ENCODE assay signal across 9 cellular contexts in genomic region chr17:2094891-2095535, GRCh38. TPM values are rescaled to one million over a fixed set of nuclear protein-coding genes. Genes with fewer than 3 reads are reported as not detected.
A peak's percentile ranks its signal among the peaks of the same experiment; 100 is the strongest.
DNase-seq lines count a peak whose midpoint lies in the region; ATAC-seq, FAIRE-seq and TF ChIP-seq lines count a peak whose summit lies in the region.
"Had no signal": no experiment of that assay in that cellular context is flagged by ENCODE, and none has a peak within 500 bp of the region (broad histone marks: within the 10 kb centered on the region; RNA-seq: fewer than 3 reads in every experiment).

No MANE protein-coding gene starts in this region.

- in situ Hi-C loops in KBM-7 (cut with MboI; ENCODE audit: low pct_unique_long_range_greater_than_20kb, low sequenced_read_pairs), result no loop called here

- no peaks in the 10 kb centered on the region for H3K9me3 ChIP-seq in liver (ENCODE audit: control insufficient read depth in 4 of 4, low read length in 3 of 4)
- no peaks in the 10 kb centered on the region for H3K9me3 ChIP-seq in naive thymus-derived CD4-positive, alpha-beta T cell (ENCODE audit: control insufficient read depth in 2 of 3, low read length in 3 of 3)

- no peak for FAIRE-seq in urothelium cell line (lab: Jason Lieb, UNC)
- FAIRE-seq: GM18507 had no signal

- 36% methylated on average over 12 of the region's 12 CpGs for WGBS in liver

- H3K9me3 Mint-ChIP-seq in naive thymus-derived CD4-positive, alpha-beta T cell, result no peaks in the 10 kb centered on the region

- no peaks in the 10 kb centered on the region for H3K36me3 ChIP-seq in liver (ENCODE audit: control insufficient read depth in 4 of 4, insufficient read depth in 3 of 4, low read depth in 1 of 4, low read length in 3 of 4)
- peaks cover 0 to 6% (median 0%) of the 10 kb centered on the region in 3 experiments for H3K36me3 ChIP-seq in naive thymus-derived CD4-positive, alpha-beta T cell (ENCODE audit: control insufficient read depth in 2 of 3, insufficient read depth in 3 of 3, low read length in 3 of 3)

- H3K27ac Mint-ChIP-seq in naive thymus-derived CD4-positive, alpha-beta T cell, result peak overlapping the region in 1 of 9 donors; percentile 22

- CTCF ChIA-PET in naive thymus-derived CD4-positive, alpha-beta T cell (lab: Charles Lee), result interaction anchor here (0.6 kb wide), 1 partner anchor 223 kb away, joined by 5 read pairs; no protein-coding TSS in a partner anchor

- H3K27ac ChIP-seq in liver (ENCODE audit: low read depth in 1 of 2, low read length in 2 of 2), result peak overlapping the region; percentile 22 to 71
- no peak overlapping the region for H3K27ac ChIP-seq in naive thymus-derived CD4-positive, alpha-beta T cell (ENCODE audit: low read depth, low read length)

- POLR2A ChIA-PET in naive thymus-derived CD4-positive, alpha-beta T cell (lab: Charles Lee), result interaction anchor here (0.7 kb wide), 1 partner anchor 9 kb away, joined by 3 read pairs; no protein-coding TSS in a partner anchor

- peak; percentile 81 for TF ChIP-seq CTCF in cardiac fibroblast (IDR thresholded peaks at IDR 0.05; ENCODE audit: low read depth, low read length)
- TF ChIP-seq CTCF in liver (IDR thresholded peaks at IDR 0.05; ENCODE audit: low read depth, low read length, missing input control), result peak; percentile 91

- H3K4me1 ChIP-seq in liver (ENCODE audit: control insufficient read depth in 4 of 4, insufficient read depth in 4 of 4, low read length in 3 of 4), result peaks cover 2 to 12% (median 10%) of the 10 kb centered on the region in 4 donors
- H3K4me1 ChIP-seq in naive thymus-derived CD4-positive, alpha-beta T cell (ENCODE audit: control insufficient read depth in 2 of 2, insufficient read depth in 2 of 2, low read length in 2 of 2), result peaks cover 6 to 8% of the 10 kb centered on the region in 2 donors

- H3K27me3 ChIP-seq in liver (ENCODE audit: control insufficient read depth in 4 of 4, insufficient read depth in 4 of 4, low read length in 3 of 4), result no peaks in the 10 kb centered on the region
- H3K27me3 ChIP-seq in naive thymus-derived CD4-positive, alpha-beta T cell (ENCODE audit: control insufficient read depth in 2 of 2, insufficient read depth in 2 of 2, low read length in 2 of 2), result no peaks in the 10 kb centered on the region

- intact Hi-C loops in naive thymus-derived CD4-positive, alpha-beta T cell (cut with micrococcal nuclease), result no loop called here

- peaks cover 11 to 57% (median 29%) of the 10 kb centered on the region in 7 donors for H3K4me1 Mint-ChIP-seq in naive thymus-derived CD4-positive, alpha-beta T cell

- no peak overlapping the region for H3K4me3 Mint-ChIP-seq in naive thymus-derived CD4-positive, alpha-beta T cell

- TF ChIP-seq RAD21 in liver (IDR thresholded peaks at IDR 0.05), result peak; percentile 98

- H3K9ac ChIP-seq in liver (ENCODE audit: low read depth in 1 of 2, low read length in 2 of 2), result no peak overlapping the region

- H3K36me3 Mint-ChIP-seq in naive thymus-derived CD4-positive, alpha-beta T cell, result peaks cover 4 to 22% (median 9%) of the 10 kb centered on the region in 5 donors

- H3K27me3 Mint-ChIP-seq in naive thymus-derived CD4-positive, alpha-beta T cell, result no peaks in the 10 kb centered on the region

- ATAC-seq in naive thymus-derived CD4-positive, alpha-beta T cell, result no peak

- H3K4me3 ChIP-seq in cardiac fibroblast (replicated peaks in 1 of 2; ENCODE audit: low read depth in 2 of 2, low read length in 2 of 2) (no peak overlapping the region), liver (ENCODE audit: low read depth in 1 of 3, low read length in 3 of 3) (no peak overlapping the region)
- H3K4me3 ChIP-seq in naive thymus-derived CD4-positive, alpha-beta T cell (ENCODE audit: low read length), result no peak overlapping the region

- peak; percentile 54 for DNase-seq in AG08396 (ENCODE audit: low spot score)
- peak; percentile 23 for DNase-seq in KBM-7
- DNase-seq in cardiac fibroblast (ENCODE audit: low read depth in 2 of 2), result peak; percentile 78 to 81
- no peak for DNase-seq in naive thymus-derived CD4-positive, alpha-beta T cell
- no peak for DNase-seq in urothelium cell line (ENCODE audit: low spot score)
- DNase-seq in AML-193 (lab: John Stamatoyannopoulos, UW), result no peak
- no peak for DNase-seq in epidermal melanocyte (ENCODE audit: insufficient read length, low spot score)

TF ChIP-seq in liver, 16 proteins besides CTCF, POLR2A, EP300 and RAD21:
- TF ChIP-seq REST (IDR thresholded peaks at IDR 0.05) (peak; percentile 53), MAX (IDR thresholded peaks at IDR 0.05) (peak; percentile 66), JUND (IDR thresholded peaks at IDR 0.05) (peak; percentile 39 to 66), NR2F2 (IDR thresholded peaks at IDR 0.05) (no peak), ZBTB33 (IDR thresholded peaks at IDR 0.05) (no peak), HNF4G (IDR thresholded peaks at IDR 0.05) (peak; percentile 87), GABPA (IDR thresholded peaks at IDR 0.05 in 1 of 2, conservative IDR thresholded peaks at IDR 0.05 in 1 of 2) (peak in 1 of 2 donors; percentile 36), FOXA2 (IDR thresholded peaks at IDR 0.05) (peak; percentile 62), YY1 (IDR thresholded peaks at IDR 0.05) (peak; percentile 54), SP1 (IDR thresholded peaks at IDR 0.05) (peak; percentile 90), RXRA (IDR thresholded peaks at IDR 0.05) (peak; percentile 83 to 84), EGR1 (IDR thresholded peaks at IDR 0.05; ENCODE audit: low read depth in 2 of 2) (no peak), HNF4A (conservative IDR thresholded peaks at IDR 0.05) (peak; percentile 87 to 91), FOXA1 (IDR thresholded peaks at IDR 0.05) (peak; percentile 56)

RNA-seq across cellular contexts. Expression of gene HIC1, which starts 40.1 kb away (rescaled TPM):
- 1 to 10 TPM; 3.9 to 4.8 TPM for total RNA-seq in liver
- 1 to 10 TPM in 1 of 2 donors, under 1 TPM in 1; 0.44 to 3.5 TPM for polyA plus RNA-seq in liver
- total RNA-seq in naive thymus-derived CD4-positive, alpha-beta T cell, result 100 to 1,000 TPM in 1 of 5 experiments, 1 to 10 TPM in 4; 1.4 to 128 (median 6.3) TPM
- polyA plus RNA-seq in naive thymus-derived CD4-positive, alpha-beta T cell, result under 1 TPM; 0.56 to 0.83 TPM

RNA-seq across cellular contexts. Expression of gene OVCA2, which starts 53.2 kb away (rescaled TPM):
- total RNA-seq in liver, result 10 to 100 TPM; 16.1 to 17.2 TPM
- 10 to 100 TPM; 30.3 to 30.6 TPM for polyA plus RNA-seq in liver
- 10 to 100 TPM; 24.5 to 37.9 (median 31.8) TPM for total RNA-seq in naive thymus-derived CD4-positive, alpha-beta T cell
- polyA plus RNA-seq in naive thymus-derived CD4-positive, alpha-beta T cell, result 10 to 100 TPM; 52.7 to 65.5 TPM

Comparison
In these comparisons a context has a peak if more than half of its experiments do, and no peak if none do; other contexts are left out.
1. DNase-seq: peak in AG08396 (single experiment), KBM-7 (single experiment) and cardiac fibroblast (2 of 2); none in naive thymus-derived CD4-positive, alpha-beta T cell (0 of 9), urothelium cell line (single experiment), AML-193 (0 of 2) and epidermal melanocyte (single experiment).